In the genomic region with DNA sequence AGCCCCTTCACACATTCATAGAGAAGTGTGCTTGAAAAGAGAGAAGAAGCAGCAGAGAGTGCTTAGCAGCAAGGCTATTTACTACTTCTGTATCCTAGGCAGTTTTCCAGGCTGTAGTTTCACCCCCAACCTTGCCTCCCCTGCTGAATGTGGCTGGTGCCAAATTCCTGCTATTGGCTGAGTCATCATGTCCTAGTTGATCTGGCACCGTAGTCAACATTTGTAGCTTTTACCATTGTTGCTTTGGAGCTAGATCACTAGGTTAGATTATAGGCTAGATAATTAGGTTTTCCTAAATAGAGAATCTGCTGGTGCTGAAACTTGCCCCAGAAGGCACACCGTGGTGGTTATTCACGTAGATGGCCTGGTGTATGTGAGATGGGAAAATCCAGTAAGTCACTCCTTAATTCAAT, we compare ENCODE assay signal across 9 cellular contexts. TPM values are rescaled to one million over a fixed set of nuclear protein-coding genes. Genes with fewer than 3 reads are reported as not detected.
DNase-seq lines count a peak whose midpoint lies in the region; ATAC-seq, FAIRE-seq and TF ChIP-seq lines count a peak whose summit lies in the region.
"Had no signal": no experiment of that assay in that cellular context is flagged by ENCODE, and none has a peak within 500 bp of the region (broad histone marks: within the 10 kb centered on the region; RNA-seq: fewer than 3 reads in every experiment).

No MANE protein-coding gene starts in this region.

- TF ChIP-seq CTCF in lower lobe of right lung (IDR thresholded peaks at IDR 0.05) = no peak

- H3K27me3 ChIP-seq in lower lobe of right lung (ENCODE audit: low read depth) = no peaks in the 10 kb centered on the region
- H3K27me3 ChIP-seq in aorta (ENCODE audit: control insufficient read depth in 1 of 2, insufficient read depth in 2 of 2, low read length in 1 of 2) = no peaks in the 10 kb centered on the region

- H3K4me3 ChIP-seq in lower lobe of right lung = no peak overlapping the region
- H3K4me3 ChIP-seq in aorta (ENCODE audit: low read length in 2 of 2) = no peak overlapping the region

- 20 to 23% methylated on average over 3 of the region's 3 CpGs for WGBS in aorta, 2 donors

- FAIRE-seq in GM12891 (lab: Jason Lieb, UNC) = no peak

- no peaks in the 10 kb centered on the region for H3K4me1 Mint-ChIP-seq in activated CD8-positive, alpha-beta T cell treated with anti-CD3 and anti-CD28 coated beads, Interleukin-2, amount 10 ng/mL, durations not matched to agents 7 days and 5 days (ENCODE audit: low read depth)

- H3K9me3 ChIP-seq in lower lobe of right lung (no peaks in the 10 kb centered on the region), aorta (ENCODE audit: control insufficient read depth, low read length) (no peaks in the 10 kb centered on the region)

- TF ChIP-seq POLR2A in GM12891 (IDR thresholded peaks at IDR 0.05; ENCODE audit: low read depth, low read length) = no peak

- H3K4me3 Mint-ChIP-seq in activated CD8-positive, alpha-beta T cell treated with anti-CD3 and anti-CD28 coated beads, Interleukin-2, amount 10 ng/mL, durations not matched to agents 7 days and 5 days = no peak overlapping the region
- H3K4me3 Mint-ChIP-seq: activated naive CD8-positive, alpha-beta T cell had no signal

- H3K36me3 ChIP-seq in lower lobe of right lung (no peaks in the 10 kb centered on the region), aorta (ENCODE audit: control insufficient read depth in 1 of 2, insufficient read depth in 2 of 2, low read length in 1 of 2) (no peaks in the 10 kb centered on the region)

- no peaks in the 10 kb centered on the region for H3K9me3 Mint-ChIP-seq in activated CD8-positive, alpha-beta T cell treated with anti-CD3 and anti-CD28 coated beads, Interleukin-2, amount 10 ng/mL, durations not matched to agents 7 days and 5 days (ENCODE audit: insufficient read depth)

- H3K27ac ChIP-seq in lower lobe of right lung (peak overlapping the region; percentile 9), aorta (ENCODE audit: low read depth in 1 of 2, low read length in 2 of 2) (no peak overlapping the region)

- ATAC-seq in lower lobe of right lung (peak; percentile 87 to 92), aorta (ENCODE audit: low FRiP score) (peak; percentile 88)
- no peak for ATAC-seq in activated CD8-positive, alpha-beta T cell treated with anti-CD3 and anti-CD28 coated beads, Interleukin-2, amount 10 ng/mL, durations not matched to agents 7 days and 5 days

- peaks cover 12% of the 10 kb centered on the region for H3K4me1 ChIP-seq in lower lobe of right lung
- H3K4me1 ChIP-seq in aorta (ENCODE audit: control insufficient read depth in 1 of 2, insufficient read depth in 2 of 2, low read length in 2 of 2) = peaks cover 0 to 2% of the 10 kb centered on the region in 2 donors

- H3K27ac Mint-ChIP-seq in activated CD8-positive, alpha-beta T cell treated with anti-CD3 and anti-CD28 coated beads, Interleukin-2, amount 10 ng/mL, durations not matched to agents 7 days and 5 days = no peak overlapping the region
- H3K27ac Mint-ChIP-seq: activated naive CD8-positive, alpha-beta T cell had no signal

- POLR2A ChIA-PET in activated CD8-positive, alpha-beta T cell treated with anti-CD3 and anti-CD28 coated beads, Interleukin-2, amount 10 ng/mL, durations not matched to agents 7 days and 5 days (lab: Charles Lee) = no interaction called here

- DNase-seq in C1 segment of cervical spinal cord (lab: John Stamatoyannopoulos, UW) = peak in 9 of 14 donors; percentile 3 to 82 (median 9)
- peak; percentile 17 for DNase-seq in NCI-H2171 (lab: John Stamatoyannopoulos, UW)
- peak; percentile 94 for DNase-seq in dermis blood vessel endothelial cell
- DNase-seq in lower lobe of right lung = no peak
- peak in 1 of 2 donors; percentile 57 for DNase-seq in aorta
- no peak for DNase-seq in GM12891 (ENCODE audit: insufficient read length, low spot score)
- DNase-seq in activated CD8-positive, alpha-beta T cell treated with anti-CD3 and anti-CD28 coated beads, Interleukin-2, amount 10 ng/mL, durations not matched to agents 7 days and 5 days = no peak
- no peak for DNase-seq in activated CD4-positive, alpha-beta T cell treated with anti-CD3 and anti-CD28 coated beads for 4 hours

- no peaks in the 10 kb centered on the region for H3K27me3 Mint-ChIP-seq in activated CD8-positive, alpha-beta T cell treated with anti-CD3 and anti-CD28 coated beads, Interleukin-2, amount 10 ng/mL, durations not matched to agents 7 days and 5 days (ENCODE audit: low read depth)
- H3K27me3 Mint-ChIP-seq: activated naive CD8-positive, alpha-beta T cell had no signal

- intact Hi-C loops in lower lobe of right lung (cut with DNase I) = no loop called here
- intact Hi-C loops in aorta (cut with DNase I) = no loop called here

- H3K36me3 Mint-ChIP-seq in activated CD8-positive, alpha-beta T cell treated with anti-CD3 and anti-CD28 coated beads, Interleukin-2, amount 10 ng/mL, durations not matched to agents 7 days and 5 days (ENCODE audit: low read depth) = no peaks in the 10 kb centered on the region
- H3K36me3 Mint-ChIP-seq: activated naive CD8-positive, alpha-beta T cell had no signal

- CTCF ChIA-PET in activated CD8-positive, alpha-beta T cell treated with anti-CD3 and anti-CD28 coated beads, Interleukin-2, amount 10 ng/mL, durations not matched to agents 7 days and 5 days (lab: Charles Lee) = no interaction called here

TF ChIP-seq in GM12891, 5 proteins besides CTCF, POLR2A, EP300 and RAD21:
- TF ChIP-seq TAF1 (IDR thresholded peaks at IDR 0.05; ENCODE audit: low read depth, low read length) (no peak), PAX5 (IDR thresholded peaks at IDR 0.05; ENCODE audit: insufficient read depth, low read length, severe bottlenecking) (no peak), POU2F2 (IDR thresholded peaks at IDR 0.05; ENCODE audit: low read depth, low read length) (no peak), SPI1 (IDR thresholded peaks at IDR 0.05; ENCODE audit: low read depth, low read length) (no peak), POLR2AphosphoS5 (IDR thresholded peaks at IDR 0.05; ENCODE audit: low read depth, low read length) (no peak)

RNA-seq across cellular contexts. Expression of gene ARHGAP42, which starts 32.7 kb away (rescaled TPM):
- 6.0 and 13.4 TPM in 2 replicates for total RNA-seq in dermis blood vessel endothelial cell
- 16.3 TPM for total RNA-seq in lower lobe of right lung
- total RNA-seq in aorta = 10 to 100 TPM; 13.8 to 15.8 TPM
- 1 to 10 TPM; 4.1 to 7.9 TPM for polyA plus RNA-seq in aorta
- 0.27 TPM for polyA plus RNA-seq in GM12891 (2012; ENCODE audit: low read depth, missing spikeins)
- under 1 TPM; 0.50 to 0.92 TPM for total RNA-seq in activated CD8-positive, alpha-beta T cell treated with anti-CD3 and anti-CD28 coated beads, Interleukin-2, amount 10 ng/mL, durations not matched to agents 7 days and 5 days

Comparison
In these comparisons a context has a peak if more than half of its experiments do, and no peak if none do; other contexts are left out.
1. DNase-seq: peak in C1 segment of cervical spinal cord (9 of 14), NCI-H2171 (single experiment) and dermis blood vessel endothelial cell (single experiment); none in lower lobe of right lung (single experiment), GM12891 (single experiment), activated CD8-positive, alpha-beta T cell treated with anti-CD3 and anti-CD28 coated beads, Interleukin-2, amount 10 ng/mL, durations not matched to agents 7 days and 5 days (single experiment) and activated CD4-positive, alpha-beta T cell treated with anti-CD3 and anti-CD28 coated beads for 4 hours (0 of 2).